8 cellular contexts compared by ENCODE assay signal in the genomic region with DNA sequence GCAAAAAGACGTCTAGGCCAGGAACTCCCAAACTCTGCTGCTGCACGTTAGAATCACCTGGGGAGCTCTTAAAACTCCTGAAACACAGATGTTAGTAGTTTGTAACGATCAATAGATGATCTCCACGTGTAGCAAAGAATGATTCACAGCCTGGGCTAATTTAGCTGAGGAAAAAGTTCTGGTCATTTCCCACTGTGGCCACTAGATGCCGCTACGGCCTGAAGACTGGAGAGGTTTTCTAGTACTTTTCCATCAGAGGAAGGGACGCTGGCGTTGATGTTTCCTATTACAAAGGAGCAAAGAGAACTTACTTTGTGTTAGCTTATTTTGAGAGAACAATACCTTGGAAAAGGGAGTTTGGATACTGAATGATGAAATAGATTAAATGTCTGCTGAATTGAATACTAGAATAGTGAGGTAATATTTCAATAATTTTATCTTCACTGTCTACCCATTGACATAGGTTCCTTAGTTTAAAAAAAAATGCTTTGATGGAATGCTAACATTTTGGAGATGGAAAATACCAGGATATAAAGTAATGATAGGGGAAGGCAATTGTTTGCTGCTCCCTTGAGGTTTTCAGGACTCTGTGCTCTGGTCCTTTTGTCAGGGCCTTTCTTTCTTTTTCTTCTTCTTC.
DNase-seq lines count a peak whose midpoint lies in the region; ATAC-seq and TF ChIP-seq lines count a peak whose summit lies in the region.

No MANE protein-coding gene starts in this region.

- no peak overlapping the region for H3K9ac ChIP-seq in neural progenitor cell

- no peaks in the 10 kb centered on the region for H3K4me1 ChIP-seq in DOHH2 (ENCODE audit: control insufficient read depth, low read length)
- peaks cover 8% of the 10 kb centered on the region; the same call in 1 of the 2 replicates for H3K4me1 ChIP-seq in GM23338 (ENCODE audit: insufficient read depth)
- H3K4me1 ChIP-seq in Peyer's patch = no peaks in the 10 kb centered on the region
- peaks cover 3% of the 10 kb centered on the region for H3K4me1 ChIP-seq in neural progenitor cell
- no peaks in the 10 kb centered on the region for H3K4me1 ChIP-seq in suprapubic skin

- no peaks in the 10 kb centered on the region for H3K9me3 Mint-ChIP-seq in GM23338
- no peaks in the 10 kb centered on the region for H3K9me3 Mint-ChIP-seq in activated T-cell treated with anti-CD3 and anti-CD28 coated beads, Interleukin-2, amount 50 U/mL, for 72 hours
- no peaks in the 10 kb centered on the region for H3K9me3 Mint-ChIP-seq in neural progenitor cell

- H3K27ac Mint-ChIP-seq in GM23338 (peak overlapping the region; percentile 23; the same call in 1 of the 2 replicates), neural progenitor cell (no peak overlapping the region)
- H3K27ac Mint-ChIP-seq in activated T-cell treated with anti-CD3 and anti-CD28 coated beads, Interleukin-2, amount 50 U/mL, for 72 hours = no peak overlapping the region

- no peaks in the 10 kb centered on the region for H3K9me3 ChIP-seq in DOHH2 (ENCODE audit: control insufficient read depth, insufficient read depth, low read length)
- no peaks in the 10 kb centered on the region for H3K9me3 ChIP-seq in Peyer's patch
- H3K9me3 ChIP-seq in neural progenitor cell (ENCODE audit: low read depth) = no peaks in the 10 kb centered on the region
- H3K9me3 ChIP-seq in suprapubic skin = no peaks in the 10 kb centered on the region

- H3K4me2 ChIP-seq in DOHH2 (ENCODE audit: low read length) (no peak overlapping the region), GM23338 (no peak overlapping the region), neural progenitor cell (no peak overlapping the region)

- H3K4me3 Mint-ChIP-seq in GM23338 (no peak overlapping the region), neural progenitor cell (no peak overlapping the region)
- H3K4me3 Mint-ChIP-seq in activated T-cell treated with anti-CD3 and anti-CD28 coated beads, Interleukin-2, amount 50 U/mL, for 72 hours = no peak overlapping the region

- TF ChIP-seq CTCF in DOHH2 (IDR thresholded peaks at IDR 0.05; ENCODE audit: low read depth, low read length, poor library complexity, severe bottlenecking) (peak; percentile 81), GM23338 (conservative IDR thresholded peaks at IDR 0.05; ENCODE audit: low read depth in 2 of 2) (peak; percentile 97 to 99), LNCaP clone FGC (IDR thresholded peaks at IDR 0.05; ENCODE audit: control insufficient read depth, extremely low read depth, insufficient read depth) (peak; percentile 86), Peyer's patch (IDR thresholded peaks at IDR 0.05) (peak; percentile 37 to 94 (median 90)), fibroblast of pulmonary artery (IDR thresholded peaks at IDR 0.05; ENCODE audit: low read length, missing control alignments) (peak; percentile 90), neural progenitor cell (IDR thresholded peaks at IDR 0.05) (peak; percentile 92), suprapubic skin (IDR thresholded peaks at IDR 0.05) (peak; percentile 80 to 93)

- peaks cover 8% of the 10 kb centered on the region; the same call in 2 of the 3 replicates for H3K36me3 Mint-ChIP-seq in GM23338 (ENCODE audit: low read depth)
- no peaks in the 10 kb centered on the region for H3K36me3 Mint-ChIP-seq in activated T-cell treated with anti-CD3 and anti-CD28 coated beads, Interleukin-2, amount 50 U/mL, for 72 hours (ENCODE audit: insufficient read depth in 2 of 2)
- peaks cover 2% of the 10 kb centered on the region for H3K36me3 Mint-ChIP-seq in neural progenitor cell

- H3K4me1 Mint-ChIP-seq in GM23338 = peaks cover 16% of the 10 kb centered on the region
- peaks cover 10% of the 10 kb centered on the region for H3K4me1 Mint-ChIP-seq in activated T-cell treated with anti-CD3 and anti-CD28 coated beads, Interleukin-2, amount 50 U/mL, for 72 hours (ENCODE audit: low read depth)
- peaks cover 11% of the 10 kb centered on the region for H3K4me1 Mint-ChIP-seq in neural progenitor cell

- H4K20me1 ChIP-seq in DOHH2 (ENCODE audit: control insufficient read depth, insufficient read depth, low read depth, low read length) = no peaks in the 10 kb centered on the region; the same call in 1 of the 2 replicates
- no peaks in the 10 kb centered on the region for H4K20me1 ChIP-seq in GM23338 (replicated peaks; ENCODE audit: insufficient read depth)
- no peaks in the 10 kb centered on the region for H4K20me1 ChIP-seq in neural progenitor cell (ENCODE audit: low read depth)

- H3K36me3 ChIP-seq in DOHH2 (ENCODE audit: control insufficient read depth, low read length) = no peaks in the 10 kb centered on the region
- H3K36me3 ChIP-seq in GM23338 (ENCODE audit: insufficient read depth) = no peaks in the 10 kb centered on the region
- no peaks in the 10 kb centered on the region for H3K36me3 ChIP-seq in Peyer's patch
- no peaks in the 10 kb centered on the region for H3K36me3 ChIP-seq in neural progenitor cell
- no peaks in the 10 kb centered on the region for H3K36me3 ChIP-seq in suprapubic skin

- DNase-seq in GM23338 (ENCODE audit: low spot score) (peak; percentile 94), LNCaP clone FGC (ENCODE audit: low read depth) (peak; percentile 45), Peyer's patch (peak; percentile 49 to 88 (median 75)), fibroblast of pulmonary artery (ENCODE audit: low read depth) (peak; percentile 90), neural progenitor cell (ENCODE audit: low spot score) (peak; percentile 85), suprapubic skin (ENCODE audit: low spot score in 2 of 2) (peak; percentile 79 to 82)
- peak; percentile 75 to 76 for DNase-seq in activated T-cell treated with anti-CD3 and anti-CD28 coated beads, Interleukin-2, amount 50 U/mL, for 72 hours

- H3K27me3 ChIP-seq in DOHH2 (ENCODE audit: control insufficient read depth, low read length) = no peaks in the 10 kb centered on the region
- H3K27me3 ChIP-seq in GM23338 (ENCODE audit: insufficient read depth) = no peaks in the 10 kb centered on the region
- H3K27me3 ChIP-seq in Peyer's patch = no peaks in the 10 kb centered on the region
- H3K27me3 ChIP-seq in neural progenitor cell = no peaks in the 10 kb centered on the region
- no peaks in the 10 kb centered on the region for H3K27me3 ChIP-seq in suprapubic skin

- TF ChIP-seq POLR2A in Peyer's patch (IDR thresholded peaks at IDR 0.05) (no peak), suprapubic skin (IDR thresholded peaks at IDR 0.05) (no peak)

- ATAC-seq in GM23338 = peak; percentile 67
- peak; percentile 59 to 70 for ATAC-seq in activated T-cell treated with anti-CD3 and anti-CD28 coated beads, Interleukin-2, amount 50 U/mL, for 72 hours (replicated peaks in 1 of 2)

- H3K9me2 ChIP-seq in DOHH2 (replicated peaks; ENCODE audit: control insufficient read depth, low read length) (no peaks in the 10 kb centered on the region), GM23338 (ENCODE audit: insufficient read depth) (no peaks in the 10 kb centered on the region)

- H2AFZ ChIP-seq in GM23338 = no peak overlapping the region; the same call in 1 of the 2 replicates
- H2AFZ ChIP-seq in neural progenitor cell (replicated peaks) = peak overlapping the region; percentile 83

- H3K27ac ChIP-seq in DOHH2 (ENCODE audit: low read depth, low read length) (no peak overlapping the region), GM23338 (ENCODE audit: low read depth) (no peak overlapping the region), Peyer's patch (no peak overlapping the region), neural progenitor cell (no peak overlapping the region), suprapubic skin (no peak overlapping the region)

- H3K27me3 Mint-ChIP-seq in GM23338 (ENCODE audit: insufficient read depth, low read depth, poor library complexity) (peaks cover 8% of the 10 kb centered on the region), neural progenitor cell (ENCODE audit: insufficient read depth, low read depth) (no peaks in the 10 kb centered on the region)
- peaks cover 18% of the 10 kb centered on the region for H3K27me3 Mint-ChIP-seq in activated T-cell treated with anti-CD3 and anti-CD28 coated beads, Interleukin-2, amount 50 U/mL, for 72 hours (ENCODE audit: low read depth)

- H3F3A ChIP-seq in DOHH2 (ENCODE audit: control insufficient read depth, insufficient read depth) = no peaks in the 10 kb centered on the region
- H3F3A ChIP-seq in GM23338 (replicated peaks; ENCODE audit: low read depth) = no peaks in the 10 kb centered on the region
- no peaks in the 10 kb centered on the region for H3F3A ChIP-seq in neural progenitor cell (ENCODE audit: low read depth)

- H3K4me3 ChIP-seq in DOHH2 (ENCODE audit: low read length) = no peak overlapping the region
- no peak overlapping the region for H3K4me3 ChIP-seq in GM23338
- no peak overlapping the region for H3K4me3 ChIP-seq in LNCaP clone FGC (ENCODE audit: low read depth, low read length)
- no peak overlapping the region for H3K4me3 ChIP-seq in Peyer's patch
- H3K4me3 ChIP-seq in fibroblast of pulmonary artery (replicated peaks; ENCODE audit: low read depth, low read length) = no peak overlapping the region
- H3K4me3 ChIP-seq in neural progenitor cell = no peak overlapping the region
- no peak overlapping the region for H3K4me3 ChIP-seq in suprapubic skin

- WGBS in suprapubic skin = under 1% methylated on average over 8 of the region's 8 CpGs

- H3K79me2 ChIP-seq in DOHH2 (ENCODE audit: control insufficient read depth, low read length) = no peaks in the 10 kb centered on the region
- H3K79me2 ChIP-seq in GM23338 (replicated peaks; ENCODE audit: insufficient read depth) = no peaks in the 10 kb centered on the region
- no peaks in the 10 kb centered on the region for H3K79me2 ChIP-seq in neural progenitor cell (ENCODE audit: low read depth)

- no peak for TF ChIP-seq EP300 in suprapubic skin (IDR thresholded peaks at IDR 0.05)
